Comparison of ENCODE assay signal across 10 cellular contexts in genomic region chr3:112002458-112002971, GRCh38. TPM values are rescaled to one million over a fixed set of nuclear protein-coding genes. Genes with fewer than 3 reads are reported as not detected.
DNase-seq lines count a peak whose midpoint lies in the region; ATAC-seq lines count a peak whose summit lies in the region.
"Had no signal": no experiment of that assay in that cellular context is flagged by ENCODE, and none has a peak within 500 bp of the region (broad histone marks: within the 10 kb centered on the region; RNA-seq: fewer than 3 reads in every experiment).

No MANE protein-coding gene starts in this region.

- H3K4me1 ChIP-seq in naive thymus-derived CD4-positive, alpha-beta T cell (ENCODE audit: control insufficient read depth in 2 of 2, insufficient read depth in 2 of 2, low read length in 2 of 2): peaks cover 5 to 22% of the 10 kb centered on the region in 2 donors

- H3K4me1 Mint-ChIP-seq in activated T-helper 1 cell treated with anti-CD3 and anti-CD28 coated beads, Interleukin-12 subunit alpha, Interleukin-12 subunit beta, Interleukin-2, Interleukin-4 antibody, amounts not matched to agents 30 ng/mL and 10 ng/mL and 1 ng/mL, durations not matched to agents 14 hours and 24 hours and 36 hours (ENCODE audit: low read depth): peaks cover 58% of the 10 kb centered on the region
- H3K4me1 Mint-ChIP-seq in naive thymus-derived CD4-positive, alpha-beta T cell: peaks cover 20 to 54% (median 41%) of the 10 kb centered on the region in 7 donors

- no peaks in the 10 kb centered on the region for H3K27me3 Mint-ChIP-seq in activated T-helper 1 cell treated with anti-CD3 and anti-CD28 coated beads, Interleukin-12 subunit alpha, Interleukin-12 subunit beta, Interleukin-2, Interleukin-4 antibody, amounts not matched to agents 30 ng/mL and 10 ng/mL and 1 ng/mL, durations not matched to agents 14 hours and 24 hours and 36 hours (ENCODE audit: insufficient read depth)
- H3K27me3 Mint-ChIP-seq in naive thymus-derived CD4-positive, alpha-beta T cell: no peaks in the 10 kb centered on the region

- H3K27ac Mint-ChIP-seq in activated T-helper 1 cell treated with anti-CD3 and anti-CD28 coated beads, Interleukin-12 subunit alpha, Interleukin-12 subunit beta, Interleukin-2, Interleukin-4 antibody, amounts not matched to agents 30 ng/mL and 10 ng/mL and 1 ng/mL, durations not matched to agents 14 hours and 24 hours and 36 hours: peak overlapping the region; percentile 89
- H3K27ac Mint-ChIP-seq in naive thymus-derived CD4-positive, alpha-beta T cell: peak overlapping the region; percentile 31 to 77 (median 59)
- H3K27ac Mint-ChIP-seq: activated B cell treated with CpG ODN at 0.5 μM for 24 hours had no signal

- H3K36me3 Mint-ChIP-seq in activated T-helper 1 cell treated with anti-CD3 and anti-CD28 coated beads, Interleukin-12 subunit alpha, Interleukin-12 subunit beta, Interleukin-2, Interleukin-4 antibody, amounts not matched to agents 30 ng/mL and 10 ng/mL and 1 ng/mL, durations not matched to agents 14 hours and 24 hours and 36 hours (ENCODE audit: low read depth): peaks cover 3% of the 10 kb centered on the region
- H3K36me3 Mint-ChIP-seq in naive thymus-derived CD4-positive, alpha-beta T cell: no peaks in the 10 kb centered on the region

- H3K36me3 ChIP-seq in naive thymus-derived CD4-positive, alpha-beta T cell (ENCODE audit: control insufficient read depth in 2 of 3, insufficient read depth in 3 of 3, low read length in 3 of 3): no peaks in the 10 kb centered on the region

- CTCF ChIA-PET in naive thymus-derived CD4-positive, alpha-beta T cell (lab: Charles Lee): interaction anchor here (1.6 to 4.6 kb wide), 5 partner anchors 10 to 14 kb away, joined by 3 to 16 read pairs (median 7); no protein-coding TSS in a partner anchor

- H3K4me3 ChIP-seq in naive thymus-derived CD4-positive, alpha-beta T cell (ENCODE audit: low read length): no peak overlapping the region
- H3K4me3 ChIP-seq: coronary artery had no signal

- H3K4me3 Mint-ChIP-seq in activated T-helper 1 cell treated with anti-CD3 and anti-CD28 coated beads, Interleukin-12 subunit alpha, Interleukin-12 subunit beta, Interleukin-2, Interleukin-4 antibody, amounts not matched to agents 30 ng/mL and 10 ng/mL and 1 ng/mL, durations not matched to agents 14 hours and 24 hours and 36 hours: peak overlapping the region; percentile 34
- H3K4me3 Mint-ChIP-seq in naive thymus-derived CD4-positive, alpha-beta T cell: peak overlapping the region in 8 of 10 donors; percentile 5 to 64 (median 48)
- H3K4me3 Mint-ChIP-seq: activated B cell treated with CpG ODN at 0.5 μM for 24 hours had no signal

- no peak overlapping the region for H3K27ac ChIP-seq in naive thymus-derived CD4-positive, alpha-beta T cell (ENCODE audit: low read depth, low read length)
- H3K27ac ChIP-seq: coronary artery had no signal

- ATAC-seq in naive thymus-derived CD4-positive, alpha-beta T cell: peak; percentile 31
- peak; percentile 88 for ATAC-seq in stimulated activated naive CD8-positive, alpha-beta T cell treated with anti-CD3 and anti-CD28 coated beads, Interleukin-15, Interleukin-2, amounts not matched to agents 100 U/mL and 50 U/mL, for 24 hours
- no peak for ATAC-seq in GM18907 (IDR thresholded peaks at IDR 0.05; ENCODE audit: unreplicated experiment)

- intact Hi-C loops in activated T-helper 1 cell treated with anti-CD3 and anti-CD28 coated beads, Interleukin-12 subunit alpha, Interleukin-12 subunit beta, Interleukin-2, Interleukin-4 antibody, amounts not matched to agents 30 ng/mL and 10 ng/mL and 1 ng/mL, durations not matched to agents 14 hours and 24 hours and 36 hours (cut with micrococcal nuclease): loop anchor here (1.0 kb wide), 4 partner anchors 11 to 37 kb away; partner anchors contain the start of gene ABHD10
- intact Hi-C loops in naive thymus-derived CD4-positive, alpha-beta T cell (cut with micrococcal nuclease): loop anchor here in 1 of 2 donors (1.0 kb wide), 1 partner anchor 8 kb away; no protein-coding TSS in a partner anchor

- DNase-seq in activated T-cell treated with anti-CD3 and anti-CD28 coated beads for 24 hours (ENCODE audit: low read depth) (peak; percentile 50), HuH-7.5 (ENCODE audit: low spot score) (no peak), ureter (ENCODE audit: low spot score) (no peak)
- DNase-seq in activated T-cell treated with anti-CD3 and anti-CD28 coated beads, Interleukin-2, amount 50 U/mL, for 1 hour: no peak
- no peak for DNase-seq in activated T-helper 1 cell treated with anti-CD3 and anti-CD28 coated beads, Interleukin-12 subunit alpha, Interleukin-12 subunit beta, Interleukin-2, Interleukin-4 antibody, amounts not matched to agents 30 ng/mL and 10 ng/mL and 1 ng/mL, durations not matched to agents 14 hours and 24 hours and 36 hours (ENCODE audit: low spot score)
- peak in 2 of 9 donors; percentile 10 to 57 for DNase-seq in naive thymus-derived CD4-positive, alpha-beta T cell
- peak; percentile 40 for DNase-seq in stimulated activated naive CD8-positive, alpha-beta T cell treated with anti-CD3 and anti-CD28 coated beads, Interleukin-15, Interleukin-2, amounts not matched to agents 100 U/mL and 50 U/mL, for 24 hours
- DNase-seq: activated B cell treated with CpG ODN at 0.5 μM for 24 hours had no signal

- no peaks in the 10 kb centered on the region for H3K9me3 ChIP-seq in naive thymus-derived CD4-positive, alpha-beta T cell (ENCODE audit: control insufficient read depth in 2 of 3, low read length in 3 of 3)

- no peaks in the 10 kb centered on the region for H3K9me3 Mint-ChIP-seq in activated T-helper 1 cell treated with anti-CD3 and anti-CD28 coated beads, Interleukin-12 subunit alpha, Interleukin-12 subunit beta, Interleukin-2, Interleukin-4 antibody, amounts not matched to agents 30 ng/mL and 10 ng/mL and 1 ng/mL, durations not matched to agents 14 hours and 24 hours and 36 hours
- H3K9me3 Mint-ChIP-seq in naive thymus-derived CD4-positive, alpha-beta T cell: no peaks in the 10 kb centered on the region
- H3K9me3 Mint-ChIP-seq: activated B cell treated with CpG ODN at 0.5 μM for 24 hours had no signal

- POLR2A ChIA-PET in naive thymus-derived CD4-positive, alpha-beta T cell (lab: Charles Lee): interaction anchor here (0.8 to 1.6 kb wide), 4 partner anchors 9 to 24 kb away, joined by 4 to 5 read pairs (median 4); partner anchors contain the start of gene ABHD10

- H3K27me3 ChIP-seq in naive thymus-derived CD4-positive, alpha-beta T cell (ENCODE audit: control insufficient read depth in 2 of 2, insufficient read depth in 2 of 2, low read length in 2 of 2): no peaks in the 10 kb centered on the region

RNA-seq across cellular contexts. Expression of gene TAGLN3, which starts 3.8 kb away (rescaled TPM):
- total RNA-seq in activated T-helper 1 cell treated with anti-CD3 and anti-CD28 coated beads, Interleukin-12 subunit alpha, Interleukin-12 subunit beta, Interleukin-2, Interleukin-4 antibody, amounts not matched to agents 30 ng/mL and 10 ng/mL and 1 ng/mL, durations not matched to agents 14 hours and 24 hours and 36 hours: 0.78 and 1.1 TPM in 2 replicates
- total RNA-seq in naive thymus-derived CD4-positive, alpha-beta T cell: under 1 TPM in 1 of 5 experiments, not detected in 4; 0.51 TPM
- polyA plus RNA-seq in naive thymus-derived CD4-positive, alpha-beta T cell: not detected
- not detected for total RNA-seq in ureter
- total RNA-seq: activated B cell treated with CpG ODN at 0.5 μM for 24 hours had no signal

RNA-seq across cellular contexts. Expression of gene ABHD10, which starts 23.7 kb away (rescaled TPM):
- total RNA-seq in activated T-helper 1 cell treated with anti-CD3 and anti-CD28 coated beads, Interleukin-12 subunit alpha, Interleukin-12 subunit beta, Interleukin-2, Interleukin-4 antibody, amounts not matched to agents 30 ng/mL and 10 ng/mL and 1 ng/mL, durations not matched to agents 14 hours and 24 hours and 36 hours: 37.7 and 42.9 TPM in 2 replicates
- 10 to 100 TPM; 18.4 to 43.6 (median 34.9) TPM for total RNA-seq in naive thymus-derived CD4-positive, alpha-beta T cell
- 10 to 100 TPM; 37.8 to 44.5 TPM for polyA plus RNA-seq in naive thymus-derived CD4-positive, alpha-beta T cell
- total RNA-seq in ureter: 28.2 TPM

RNA-seq across cellular contexts. Expression of gene TMPRSS7, which starts 32.0 kb away (rescaled TPM):
- total RNA-seq in activated T-helper 1 cell treated with anti-CD3 and anti-CD28 coated beads, Interleukin-12 subunit alpha, Interleukin-12 subunit beta, Interleukin-2, Interleukin-4 antibody, amounts not matched to agents 30 ng/mL and 10 ng/mL and 1 ng/mL, durations not matched to agents 14 hours and 24 hours and 36 hours: not detected in 2 replicates
- total RNA-seq in naive thymus-derived CD4-positive, alpha-beta T cell: not detected
- under 1 TPM in 1 of 2 donors, not detected in 1; 0.09 TPM for polyA plus RNA-seq in naive thymus-derived CD4-positive, alpha-beta T cell
- 0.21 TPM for total RNA-seq in ureter
- total RNA-seq: activated B cell treated with CpG ODN at 0.5 μM for 24 hours had no signal

Comparison
In these comparisons a context has a peak if more than half of its experiments do, and no peak if none do; other contexts are left out.
1. DNase-seq: peak in activated T-cell treated with anti-CD3 and anti-CD28 coated beads for 24 hours (single experiment) and stimulated activated naive CD8-positive, alpha-beta T cell treated with anti-CD3 and anti-CD28 coated beads, Interleukin-15, Interleukin-2, amounts not matched to agents 100 U/mL and 50 U/mL, for 24 hours (single experiment); none in activated T-cell treated with anti-CD3 and anti-CD28 coated beads, Interleukin-2, amount 50 U/mL, for 1 hour (single experiment), activated T-helper 1 cell treated with anti-CD3 and anti-CD28 coated beads, Interleukin-12 subunit alpha, Interleukin-12 subunit beta, Interleukin-2, Interleukin-4 antibody, amounts not matched to agents 30 ng/mL and 10 ng/mL and 1 ng/mL, durations not matched to agents 14 hours and 24 hours and 36 hours (single experiment), HuH-7.5 (single experiment) and ureter (single experiment).